In genomic region chr5:91378683-91379601, GRCh38 we compare ENCODE assay signal across 8 cellular contexts. TPM values are rescaled to one million over a fixed set of nuclear protein-coding genes. Genes with fewer than 3 reads are reported as not detected.
A peak's percentile ranks its signal among the peaks of the same experiment; 100 is the strongest.
DNase-seq lines count a peak whose midpoint lies in the region; ATAC-seq and TF ChIP-seq lines count a peak whose summit lies in the region.

No MANE protein-coding gene starts in this region.

- H3K27ac ChIP-seq in CD4-positive, CD25-positive, alpha-beta regulatory T cell (ENCODE audit: insufficient read depth, low read length, poor library complexity, severe bottlenecking), result peak overlapping the region; percentile 100
- peak overlapping the region; percentile 93 for H3K27ac ChIP-seq in Karpas-422 (ENCODE audit: low read length)

- peaks cover 24 to 48% (median 29%) of the 10 kb centered on the region in 4 donors for H3K4me1 Mint-ChIP-seq in CD4-positive, CD25-positive, alpha-beta regulatory T cell

- peak in 1 of 3 donors; percentile 16 for DNase-seq in CD4-positive, CD25-positive, alpha-beta regulatory T cell
- peak; percentile 57 for DNase-seq in Karpas-422
- DNase-seq in cardiac fibroblast (ENCODE audit: low read depth in 2 of 2), result peak in 1 of 2 donors; percentile 29
- DNase-seq in myocyte (ENCODE audit: low read depth), result peak; percentile 38
- no peak for DNase-seq in GM19240 (ENCODE audit: insufficient read length, low spot score)
- no peak for DNase-seq in stimulated activated CD4-positive, alpha-beta T cell treated with anti-CD3 and anti-CD28 coated beads, Interleukin-2, amount 100 ng/mL, for 24 hours
- DNase-seq in EL, result no peak

- H3K36me3 ChIP-seq in CD4-positive, CD25-positive, alpha-beta regulatory T cell (ENCODE audit: control insufficient read depth, insufficient read depth, low read length), result peaks cover 39% of the 10 kb centered on the region
- H3K36me3 ChIP-seq in Karpas-422 (ENCODE audit: insufficient read depth, low read length), result peaks cover 37% of the 10 kb centered on the region

- peaks cover 39% of the 10 kb centered on the region for H3K36me3 Mint-ChIP-seq in CD4-positive, CD25-positive, alpha-beta regulatory T cell

- H3K4me3 Mint-ChIP-seq in CD4-positive, CD25-positive, alpha-beta regulatory T cell, result peak overlapping the region; percentile 94 to 99 (median 96)

- no peak for ATAC-seq in CD4-positive, CD25-positive, alpha-beta regulatory T cell (ENCODE audit: low read depth in 2 of 2)
- ATAC-seq in GM21786 (IDR thresholded peaks at IDR 0.05; ENCODE audit: unreplicated experiment), result no peak

- H3K9ac ChIP-seq in Karpas-422 (ENCODE audit: low read length), result peak overlapping the region; percentile 89

- H3K4me3 ChIP-seq in CD4-positive, CD25-positive, alpha-beta regulatory T cell (ENCODE audit: low read depth, low read length), result peak overlapping the region; percentile 99
- H3K4me3 ChIP-seq in Karpas-422 (ENCODE audit: low read length), result peak overlapping the region; percentile 98
- peak overlapping the region; percentile 59 to 84 for H3K4me3 ChIP-seq in cardiac fibroblast (replicated peaks in 1 of 2; ENCODE audit: low read depth in 2 of 2, low read length in 2 of 2)

- H3K9me3 ChIP-seq in CD4-positive, CD25-positive, alpha-beta regulatory T cell (ENCODE audit: control insufficient read depth in 2 of 2, low read length in 2 of 2), result no peaks in the 10 kb centered on the region
- H3K9me3 ChIP-seq in Karpas-422 (ENCODE audit: low read length), result no peaks in the 10 kb centered on the region

- no peak for TF ChIP-seq CTCF in cardiac fibroblast (IDR thresholded peaks at IDR 0.05; ENCODE audit: low read depth, low read length)

- peaks cover 4% of the 10 kb centered on the region for H3K27me3 Mint-ChIP-seq in CD4-positive, CD25-positive, alpha-beta regulatory T cell

- peak overlapping the region; percentile 99 to 100 (median 99) for H3K27ac Mint-ChIP-seq in CD4-positive, CD25-positive, alpha-beta regulatory T cell

- no peaks in the 10 kb centered on the region for H4K20me1 ChIP-seq in Karpas-422 (ENCODE audit: insufficient read depth, low read depth, low read length)

- no peak overlapping the region for H2AFZ ChIP-seq in Karpas-422 (ENCODE audit: low read length)

- peaks cover 46% of the 10 kb centered on the region for H3K4me1 ChIP-seq in CD4-positive, CD25-positive, alpha-beta regulatory T cell (ENCODE audit: control insufficient read depth, insufficient read depth, low read length, poor library complexity, severe bottlenecking)
- peaks cover 20% of the 10 kb centered on the region for H3K4me1 ChIP-seq in Karpas-422 (ENCODE audit: low read length)

- peak overlapping the region; percentile 100 for H3K4me2 ChIP-seq in Karpas-422 (ENCODE audit: low read depth, low read length, poor library complexity, severe bottlenecking)

- H3K9me2 ChIP-seq in Karpas-422 (replicated peaks; ENCODE audit: insufficient read depth, low read length), result no peaks in the 10 kb centered on the region

- peaks cover 52% of the 10 kb centered on the region for H3K79me2 ChIP-seq in Karpas-422 (ENCODE audit: low read length)

- no peaks in the 10 kb centered on the region for H3K27me3 ChIP-seq in CD4-positive, CD25-positive, alpha-beta regulatory T cell (ENCODE audit: control insufficient read depth, insufficient read depth, low read length)
- H3K27me3 ChIP-seq in Karpas-422 (ENCODE audit: low read length), result no peaks in the 10 kb centered on the region

- H3K9me3 Mint-ChIP-seq in CD4-positive, CD25-positive, alpha-beta regulatory T cell, result no peaks in the 10 kb centered on the region

RNA-seq across cellular contexts. Expression of gene ARRDC3, which starts 4.2 kb away (rescaled TPM):
- total RNA-seq in CD4-positive, CD25-positive, alpha-beta regulatory T cell, result 228 TPM
- 100 to 1,000 TPM; 102 to 194 (median 149) TPM for polyA plus RNA-seq in CD4-positive, CD25-positive, alpha-beta regulatory T cell
- 17.8 and 20.1 TPM in 2 replicates for total RNA-seq in Karpas-422 (2014; rRNA removed; shearing (Covaris generic); ENCODE audit: low replicate concordance)
- 46.9 and 53.0 TPM in 2 replicates for total RNA-seq in myocyte
- 7.8 TPM for polyA plus RNA-seq in myocyte (2012)

Comparison
In these comparisons a context has a peak if more than half of its experiments do, and no peak if none do; other contexts are left out.
1. DNase-seq: peak in Karpas-422 (single experiment) and myocyte (single experiment); none in GM19240 (single experiment), stimulated activated CD4-positive, alpha-beta T cell treated with anti-CD3 and anti-CD28 coated beads, Interleukin-2, amount 100 ng/mL, for 24 hours (0 of 2) and EL (single experiment).
2. Peak in every context shown above with its lines, with median percentiles within 50 percentile points of each other: H3K4me3 ChIP-seq.